In the genomic region with DNA sequence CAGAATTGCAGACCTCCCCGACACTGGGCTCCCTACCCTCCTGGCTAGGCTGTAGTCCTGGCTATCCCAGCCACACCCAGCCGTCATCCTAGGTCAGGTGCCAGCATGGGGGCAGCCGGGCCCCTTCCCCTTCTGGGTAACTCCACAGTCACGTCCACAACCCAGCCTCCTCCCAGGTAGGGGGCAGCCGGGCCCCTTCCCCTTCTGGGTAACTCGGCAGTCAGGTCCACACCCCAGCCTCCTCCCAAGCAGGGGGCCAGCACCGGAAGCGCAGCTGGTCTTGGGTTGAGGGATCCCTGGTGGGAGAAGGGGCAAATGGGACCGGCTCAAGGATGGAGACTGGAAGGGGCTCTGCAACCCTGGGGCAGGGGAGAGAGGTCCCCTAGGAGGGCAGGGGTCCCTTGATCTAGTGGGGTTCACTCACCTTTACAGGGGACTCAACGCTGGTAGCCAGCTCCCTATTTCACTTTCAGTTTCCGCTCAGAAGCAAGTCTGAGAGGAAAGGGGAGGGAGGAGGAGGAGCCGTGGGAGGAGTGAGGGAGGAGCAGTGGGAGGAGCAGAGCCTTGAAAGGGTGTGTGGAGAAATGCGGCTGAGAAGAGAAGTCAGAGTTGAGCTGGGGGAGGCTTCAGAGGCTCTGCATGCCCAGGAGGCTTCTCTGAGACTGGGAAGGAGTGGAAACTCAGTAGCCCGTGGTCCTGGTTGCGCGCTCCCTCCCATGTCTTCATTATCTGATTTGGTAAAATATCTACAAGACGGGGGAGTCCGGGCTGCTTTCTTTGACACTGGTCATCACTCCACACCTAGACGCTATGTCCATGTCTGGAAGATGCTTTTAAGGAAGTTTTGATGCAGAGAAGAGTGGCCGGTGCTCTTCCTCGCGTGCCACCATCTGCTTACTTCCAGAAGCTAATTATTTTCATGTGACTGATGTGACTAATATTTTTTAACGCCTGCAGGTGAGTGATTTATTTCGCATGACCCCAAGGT, we compare ENCODE assay signal across 8 cellular contexts. TPM values are rescaled to one million over a fixed set of nuclear protein-coding genes. Genes with fewer than 3 reads are reported as not detected.
DNase-seq lines count a peak whose midpoint lies in the region; ATAC-seq and TF ChIP-seq lines count a peak whose summit lies in the region.

A gene (minus strand): TSS at position 494 of the 988 bp plus-strand sequence. CDS start 3,293 bp downstream, outside the sequence.

- peaks cover 6 to 9% of the 10 kb centered on the region in 2 donors for H3K9me3 Mint-ChIP-seq in activated naive CD4-positive, alpha-beta T cell treated with anti-CD3 and anti-CD28 coated beads, Interleukin-2, amount 50 U/mL, for 72 hours
- peaks cover 1% of the 10 kb centered on the region for H3K9me3 Mint-ChIP-seq in glutamatergic neuron (ENCODE audit: unreplicated experiment)
- peaks cover 18% of the 10 kb centered on the region for H3K9me3 Mint-ChIP-seq in osteocyte (ENCODE audit: unreplicated experiment)

- H3K27me3 Mint-ChIP-seq in glutamatergic neuron (ENCODE audit: unreplicated experiment) (peaks cover 13% of the 10 kb centered on the region), osteocyte (ENCODE audit: unreplicated experiment) (peaks cover 15% of the 10 kb centered on the region)

- 4% methylated on average over 19 of the region's 24 CpGs for WGBS in SK-N-SH (ENCODE audit: low lambda C conversion rate)
- 21% methylated on average over 24 of the region's 24 CpGs for WGBS in thymus

- H3K27me3 ChIP-seq in SK-N-SH (ENCODE audit: insufficient read depth) (no peaks in the 10 kb centered on the region), thymus (ENCODE audit: control insufficient read depth, insufficient read depth) (no peaks in the 10 kb centered on the region)

- H3F3A ChIP-seq in SK-N-SH (replicated peaks; ENCODE audit: insufficient read depth): no peaks in the 10 kb centered on the region

- H3K9me3 ChIP-seq in SK-N-SH (no peaks in the 10 kb centered on the region), thymus (ENCODE audit: control insufficient read depth) (no peaks in the 10 kb centered on the region)

- H3K4me2 ChIP-seq in SK-N-SH: peak within 1 kb of the TSS; percentile 89

- no peaks in the 10 kb centered on the region for H3K4me1 Mint-ChIP-seq in glutamatergic neuron (ENCODE audit: low read depth, unreplicated experiment)
- peaks cover 13% of the 10 kb centered on the region for H3K4me1 Mint-ChIP-seq in osteocyte (ENCODE audit: unreplicated experiment)

- peak within 1 kb of the TSS; percentile 71 for H3K9ac ChIP-seq in SK-N-SH

- CTCF ChIA-PET in SK-N-SH (lab: Yijun Ruan, JAX): interaction anchor here (2.2 kb wide), 1 partner anchor 206 kb away, joined by 7 read pairs; no protein-coding TSS in a partner anchor

- TF ChIP-seq RAD21 in Ishikawa (IDR thresholded peaks at IDR 0.05; ENCODE audit: low read depth) (no peak), SK-N-SH (IDR thresholded peaks at IDR 0.05; ENCODE audit: low read length) (no peak)

- H3K4me3 Mint-ChIP-seq in glutamatergic neuron (ENCODE audit: unreplicated experiment) (peak within 1 kb of the TSS; percentile 70), osteocyte (ENCODE audit: unreplicated experiment) (peak within 1 kb of the TSS; percentile 88)

- peak within 1 kb of the TSS; percentile 78 for H3K4me3 ChIP-seq in SK-N-SH (ENCODE audit: low read depth in 2 of 2, low read length in 1 of 2)
- peak within 1 kb of the TSS; percentile 70 for H3K4me3 ChIP-seq in thymus (ENCODE audit: low read length)

- peaks cover 2 to 11% of the 10 kb centered on the region in 2 experiments for H3K36me3 ChIP-seq in SK-N-SH (replicated peaks in 1 of 2; ENCODE audit: control insufficient read depth in 1 of 2, insufficient read depth in 2 of 2, low read length in 1 of 2)
- peaks cover 18% of the 10 kb centered on the region for H3K36me3 ChIP-seq in thymus (ENCODE audit: control insufficient read depth, insufficient read depth)

- H3K9me2 ChIP-seq in SK-N-SH: no peaks in the 10 kb centered on the region

- H2AFZ ChIP-seq in SK-N-SH (ENCODE audit: low read depth): peak within 1 kb of the TSS; percentile 82

- no peak for TF ChIP-seq EP300 in Ishikawa (IDR thresholded peaks at IDR 0.05; ENCODE audit: borderline replicate concordance)
- no peak for TF ChIP-seq EP300 in SK-N-SH (IDR thresholded peaks at IDR 0.05; ENCODE audit: borderline replicate concordance in 1 of 2, low read depth in 1 of 2, low read length in 1 of 2)

- H3K36me3 Mint-ChIP-seq in activated naive CD4-positive, alpha-beta T cell treated with anti-CD3 and anti-CD28 coated beads, Interleukin-2, amount 50 U/mL, for 72 hours: peaks cover 47 to 58% of the 10 kb centered on the region in 2 donors
- H3K36me3 Mint-ChIP-seq in glutamatergic neuron (ENCODE audit: unreplicated experiment) (no peaks in the 10 kb centered on the region), osteocyte (ENCODE audit: unreplicated experiment) (peaks cover 32% of the 10 kb centered on the region)

- H3K4me1 ChIP-seq in SK-N-SH (ENCODE audit: control insufficient read depth in 1 of 2, insufficient read depth in 2 of 2, low read depth in 1 of 2, low read length in 1 of 2) (peaks cover 0 to 6% of the 10 kb centered on the region in 2 experiments; a peak in 1 of 4 replicates), thymus (ENCODE audit: control insufficient read depth, insufficient read depth, low read length) (peaks cover 4% of the 10 kb centered on the region)

- peak within 1 kb of the TSS; percentile 98 to 99 for H3K27ac Mint-ChIP-seq in activated naive CD4-positive, alpha-beta T cell treated with anti-CD3 and anti-CD28 coated beads, Interleukin-2, amount 50 U/mL, for 72 hours
- H3K27ac Mint-ChIP-seq in glutamatergic neuron (ENCODE audit: unreplicated experiment): no peak within 1 kb of the TSS
- peak within 1 kb of the TSS; percentile 89 for H3K27ac Mint-ChIP-seq in osteocyte (ENCODE audit: unreplicated experiment)

- POLR2A ChIA-PET in SK-N-SH (lab: Yijun Ruan, JAX): no interaction called here

- peak; percentile 100 for ATAC-seq in GM21576 (IDR thresholded peaks at IDR 0.05; ENCODE audit: unreplicated experiment)
- ATAC-seq in activated naive CD4-positive, alpha-beta T cell treated with anti-CD3 and anti-CD28 coated beads, Interleukin-2, amount 50 U/mL, for 72 hours: peak; percentile 99

- H3K27ac ChIP-seq in SK-N-SH (ENCODE audit: low read depth in 2 of 2, low read length in 1 of 2): peak within 1 kb of the TSS; percentile 12 to 39; a peak in 2 of 4 replicates
- peak within 1 kb of the TSS; percentile 85 for H3K27ac ChIP-seq in thymus (ENCODE audit: low read depth)

- no peaks in the 10 kb centered on the region for H3K79me2 ChIP-seq in SK-N-SH (ENCODE audit: insufficient read depth)

- TF ChIP-seq CTCF in SK-N-SH (IDR thresholded peaks at IDR 0.05) (no peak), glutamatergic neuron (IDR thresholded peaks at IDR 0.05; ENCODE audit: partially characterized antibody, unreplicated experiment) (no peak), osteocyte (IDR thresholded peaks at IDR 0.05) (no peak)

- DNase-seq in Daoy (ENCODE audit: low read depth): peak; percentile 89
- DNase-seq in SK-N-SH: peak; percentile 71
- DNase-seq in activated naive CD4-positive, alpha-beta T cell treated with anti-CD3 and anti-CD28 coated beads, Interleukin-2, amount 50 U/mL, for 72 hours (ENCODE audit: low spot score in 2 of 2): peak; percentile 84 to 85
- DNase-seq in glutamatergic neuron: peak; percentile 58
- DNase-seq in osteocyte (ENCODE audit: extremely low spot score, unreplicated experiment): peak; percentile 89

- no peaks in the 10 kb centered on the region for H4K20me1 ChIP-seq in SK-N-SH (ENCODE audit: insufficient read depth)

TF ChIP-seq in Ishikawa, 13 proteins besides CTCF, POLR2A, EP300 and RAD21:
- 0 out of 2 replicates have a peak, but pooled peaks have one; percentile 42 for TF ChIP-seq ZBTB7A (IDR thresholded peaks at IDR 0.05; ENCODE audit: low read depth)
- no peak for TF ChIP-seq TCF12 (IDR thresholded peaks at IDR 0.05; ENCODE audit: low read depth)

TF ChIP-seq in SK-N-SH, 30 proteins besides CTCF, POLR2A, EP300 and RAD21:
- peak; percentile 12; the same call in 1 of the 2 replicates for TF ChIP-seq GABPA (IDR thresholded peaks at IDR 0.05; ENCODE audit: low read depth)
- TF ChIP-seq ELF1 (IDR thresholded peaks at IDR 0.05): 0 out of 2 replicates have a peak, but pooled peaks have one; percentile 9
- no peak for TF ChIP-seq GATA2 (CRISPR knock-in tag; IDR thresholded peaks at IDR 0.05)
- peak; percentile 76; the same call in 1 of the 2 replicates for TF ChIP-seq POLR2AphosphoS5 (IDR thresholded peaks at IDR 0.05; ENCODE audit: low read depth, low read length)
TF ChIP-seq in SK-N-SH: peak in this region for 3.

RNA-seq across cellular contexts. Expression of the gene that starts here (rescaled TPM):
- total RNA-seq in Daoy (2014; rRNA removed; shearing (Covaris generic)): 5.4 and 8.6 TPM in 2 replicates
- polyA plus RNA-seq in SK-N-SH (2012; rRNA removed): 11.0 and 12.5 TPM in 2 replicates
- polyA plus RNA-seq in SK-N-SH (2012; cell fraction: cytosol; rRNA removed): 9.5 and 10.9 TPM in 2 replicates
- polyA plus RNA-seq in SK-N-SH (2012; cell fraction: nucleus; rRNA removed): 8.6 and 14.1 TPM in 2 replicates
- 10 to 100 TPM; 16.3 to 46.9 TPM for total RNA-seq in activated naive CD4-positive, alpha-beta T cell treated with anti-CD3 and anti-CD28 coated beads, Interleukin-2, amount 50 U/mL, for 72 hours
- total RNA-seq in glutamatergic neuron (ENCODE audit: unreplicated experiment): 8.3 TPM
- 19.3 and 20.9 TPM in 2 replicates for total RNA-seq in osteocyte
- 28.9 TPM for polyA plus RNA-seq in thymus

Comparison
In these comparisons a context has a peak if more than half of its experiments do, and no peak if none do; other contexts are left out.
1. Peak in every context shown above with its lines: DNase-seq, ATAC-seq, H3K4me3 ChIP-seq and H3K27ac ChIP-seq.